Comparison of ENCODE assay signal across 11 cellular contexts in genomic region chr17:41060052-41060604, GRCh38. TPM values are rescaled to one million over a fixed set of nuclear protein-coding genes. Genes with fewer than 3 reads are reported as not detected.
DNase-seq lines count a peak whose midpoint lies in the region; ATAC-seq, FAIRE-seq and TF ChIP-seq lines count a peak whose summit lies in the region.
"Had no signal": no experiment of that assay in that cellular context is flagged by ENCODE, and none has a peak within 500 bp of the region (broad histone marks: within the 10 kb centered on the region; RNA-seq: fewer than 3 reads in every experiment).

Gene KRTAP2-3 (minus strand): TSS chr17:41060114. CDS start chr17:41060050, 64 bp downstream.

- ATAC-seq in GM21786 (IDR thresholded peaks at IDR 0.05; ENCODE audit: unreplicated experiment): no peak
- ATAC-seq in GM19463 (IDR thresholded peaks at IDR 0.05; ENCODE audit: unreplicated experiment): no peak

- no peak within 1 kb of the TSS for H3K4me3 Mint-ChIP-seq in activated T-cell treated with anti-CD3 and anti-CD28 coated beads, Interleukin-2, amount 50 U/mL, for 24 hours
- H3K4me3 Mint-ChIP-seq: CD4-positive, alpha-beta memory T cell had no signal

- H3K23ac ChIP-seq in mesendoderm (ENCODE audit: low read length): no peak within 1 kb of the TSS

- no peak within 1 kb of the TSS for H2BK15ac ChIP-seq in mesendoderm (replicated peaks; ENCODE audit: low read depth)

- no peak within 1 kb of the TSS for H2BK5ac ChIP-seq in mesendoderm (ENCODE audit: low read length)

- H3K27ac Mint-ChIP-seq in activated T-cell treated with anti-CD3 and anti-CD28 coated beads, Interleukin-2, amount 50 U/mL, for 24 hours: no peak within 1 kb of the TSS
- H3K27ac Mint-ChIP-seq: CD4-positive, alpha-beta memory T cell had no signal

- no peaks in the 10 kb centered on the region for H3K79me2 ChIP-seq in mesendoderm (ENCODE audit: control insufficient read depth, insufficient read depth, low read length)

- no peak within 1 kb of the TSS for H3K4me3 ChIP-seq in bronchial epithelial cell (ENCODE audit: low read depth, low read length)
- H3K4me3 ChIP-seq in mesendoderm (ENCODE audit: low read length): no peak within 1 kb of the TSS

- no peak within 1 kb of the TSS for H4K5ac ChIP-seq in mesendoderm (ENCODE audit: low read length)

- no peaks in the 10 kb centered on the region for H3K36me3 Mint-ChIP-seq in activated T-cell treated with anti-CD3 and anti-CD28 coated beads, Interleukin-2, amount 50 U/mL, for 24 hours (ENCODE audit: low read depth)

- peak; percentile 91 for FAIRE-seq in bronchial epithelial cell (lab: Jason Lieb, UNC)

- no peak within 1 kb of the TSS for H3K27ac ChIP-seq in mesendoderm (ENCODE audit: low read depth, low read length)

- H3K4ac ChIP-seq in mesendoderm (ENCODE audit: low read depth, low read length): no peak within 1 kb of the TSS

- TF ChIP-seq CTCF in bronchial epithelial cell (IDR thresholded peaks at IDR 0.05; ENCODE audit: insufficient read depth, low read length, severe bottlenecking): no peak

- WGBS in mesendoderm (ENCODE audit: extremely low coverage, insufficient coverage, low lambda C conversion rate): no CpG with 5 or more reads among the region's 6 CpGs

- DNase-seq in AG20443 (ENCODE audit: low spot score) (peak; percentile 71), M059J (ENCODE audit: low read depth) (peak; percentile 97), bronchial epithelial cell (ENCODE audit: low read depth) (peak; percentile 92), mesendoderm (peak; percentile 64), NCI-H187 treated with DMSO at 0.1 percent for 48 hours (lab: John Stamatoyannopoulos, UW) (no peak)
- no peak for DNase-seq in activated T-cell treated with anti-CD3 and anti-CD28 coated beads, Interleukin-2, amount 50 U/mL, for 24 hours
- DNase-seq: activated CD4-positive, CD25-positive, alpha-beta regulatory T cell treated with anti-CD3 and anti-CD28 coated beads, Interleukin-2, amount 50 U/mL, for 72 hours; activated gamma-delta T cell treated with Interleukin-2 at 50 U/mL for 16 hours; CD4-positive, alpha-beta memory T cell had no signal

- H3K9me3 Mint-ChIP-seq in activated T-cell treated with anti-CD3 and anti-CD28 coated beads, Interleukin-2, amount 50 U/mL, for 24 hours: no peaks in the 10 kb centered on the region

- H2BK120ac ChIP-seq in mesendoderm (ENCODE audit: low read depth, low read length): no peak within 1 kb of the TSS

- peaks cover 50% of the 10 kb centered on the region for H3K27me3 Mint-ChIP-seq in activated T-cell treated with anti-CD3 and anti-CD28 coated beads, Interleukin-2, amount 50 U/mL, for 24 hours

- H3K56ac ChIP-seq in mesendoderm (ENCODE audit: low read length): no peak within 1 kb of the TSS

- no peak within 1 kb of the TSS for H2AK5ac ChIP-seq in mesendoderm (ENCODE audit: low read length)

- H3K79me1 ChIP-seq in mesendoderm (ENCODE audit: low read length): no peaks in the 10 kb centered on the region

- no peak within 1 kb of the TSS for H3K4me2 ChIP-seq in mesendoderm (ENCODE audit: low read length)

- H3K36me3 ChIP-seq in bronchial epithelial cell (ENCODE audit: control insufficient read depth, insufficient read depth, low read length) (no peaks in the 10 kb centered on the region), mesendoderm (ENCODE audit: control insufficient read depth, insufficient read depth, low read length) (no peaks in the 10 kb centered on the region)

- no peaks in the 10 kb centered on the region for H3K27me3 ChIP-seq in bronchial epithelial cell (ENCODE audit: control insufficient read depth, insufficient read depth, low read length)
- no peaks in the 10 kb centered on the region for H3K27me3 ChIP-seq in mesendoderm (ENCODE audit: insufficient read depth, low read length, poor library complexity)

- H3K4me1 Mint-ChIP-seq in activated T-cell treated with anti-CD3 and anti-CD28 coated beads, Interleukin-2, amount 50 U/mL, for 24 hours (ENCODE audit: low read depth): no peaks in the 10 kb centered on the region

- no peak within 1 kb of the TSS for H4K8ac ChIP-seq in mesendoderm (ENCODE audit: low read depth, low read length)

- no peak within 1 kb of the TSS for H3K18ac ChIP-seq in mesendoderm (ENCODE audit: low read length)

- no peaks in the 10 kb centered on the region for H3K4me1 ChIP-seq in mesendoderm (ENCODE audit: control insufficient read depth, low read depth, low read length)

- H3K9ac ChIP-seq in mesendoderm (ENCODE audit: low read length): no peak within 1 kb of the TSS

RNA-seq across cellular contexts. Expression of gene KRTAP2-3, which starts in this region (rescaled TPM):
- 0.34 and 3.2 TPM in 2 replicates for total RNA-seq in M059J (2014; rRNA removed; shearing (Covaris generic))
- not detected in 2 replicates for total RNA-seq in bronchial epithelial cell
- polyA plus RNA-seq in mesendoderm (2013, experiment 1 of 2): 0.08 TPM
- polyA plus RNA-seq in mesendoderm (2013, experiment 2 of 2): 0.20 TPM
- total RNA-seq: CD4-positive, alpha-beta memory T cell had no signal
- polyA plus RNA-seq: CD4-positive, alpha-beta memory T cell had no signal

Comparison
In these comparisons a context has a peak if more than half of its experiments do, and no peak if none do; other contexts are left out.
1. Peak in DNase-seq in bronchial epithelial cell; RNA of the gene not detected or under 1 TPM.
2. DNase-seq: peak in AG20443 (single experiment), M059J (single experiment) and mesendoderm (single experiment); none in NCI-H187 treated with DMSO at 0.1 percent for 48 hours (single experiment) and activated T-cell treated with anti-CD3 and anti-CD28 coated beads, Interleukin-2, amount 50 U/mL, for 24 hours (single experiment).